8 cellular contexts compared by ENCODE assay signal in the genomic region with DNA sequence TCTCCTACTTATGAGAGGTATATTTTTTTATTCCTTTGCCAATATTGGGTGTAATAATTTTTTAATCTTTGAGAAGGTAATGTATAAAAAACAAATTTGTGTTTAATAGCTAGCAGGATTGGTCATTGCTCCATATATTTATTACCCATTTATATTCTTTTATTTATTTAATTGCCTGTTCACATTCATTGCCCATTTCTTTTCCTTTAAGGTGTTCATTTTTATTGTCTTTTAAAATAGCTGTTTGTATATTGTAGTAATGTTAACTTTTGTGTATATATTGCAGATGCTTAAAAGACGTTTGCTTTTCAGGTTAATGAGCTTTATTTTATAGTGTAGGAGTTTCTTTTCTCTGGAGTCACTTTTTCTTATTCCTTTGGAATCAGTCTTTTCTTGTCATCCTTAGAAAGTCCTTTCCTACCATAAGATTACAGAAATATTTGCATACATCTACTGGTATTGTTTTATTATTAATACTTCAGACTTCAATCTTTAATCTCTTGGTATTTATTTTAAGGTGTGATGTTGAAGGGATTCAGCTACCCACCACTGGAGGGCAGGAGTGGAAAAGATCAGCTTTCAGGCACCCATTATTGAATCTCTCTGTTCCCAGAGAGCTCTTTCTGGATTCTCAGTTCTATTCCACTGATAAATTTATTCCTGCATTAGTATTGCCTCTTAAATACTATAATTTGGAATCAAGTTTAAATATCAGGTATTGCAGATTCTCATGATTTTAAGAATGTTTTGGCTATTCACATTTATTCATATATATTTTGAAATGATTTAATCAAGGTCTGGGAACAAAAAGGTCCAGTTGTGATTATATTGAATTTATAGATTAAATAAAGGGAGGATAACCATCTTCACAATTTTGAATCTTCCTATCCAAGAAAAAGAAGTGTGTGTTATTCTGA. TPM values are rescaled to one million over a fixed set of nuclear protein-coding genes. Genes with fewer than 3 reads are reported as not detected.
A peak's percentile ranks its signal among the peaks of the same experiment; 100 is the strongest.
DNase-seq lines count a peak whose midpoint lies in the region; ATAC-seq and TF ChIP-seq lines count a peak whose summit lies in the region.

No MANE protein-coding gene starts in this region.

- TF ChIP-seq CTCF in endodermal cell (conservative IDR thresholded peaks at IDR 0.05) (peak; percentile 84), spleen (IDR thresholded peaks at IDR 0.05 in 8 of 11, conservative IDR thresholded peaks at IDR 0.05 in 3 of 11) (peak in 8 of 11 experiments; percentile 8 to 55 (median 44))

- no peak overlapping the region for H3K4me3 Mint-ChIP-seq in activated CD4-positive, alpha-beta memory T cell treated with anti-CD3 and anti-CD28 coated beads for 36 hours
- H3K4me3 Mint-ChIP-seq in activated CD4-positive, alpha-beta memory T cell treated with anti-CD3 and anti-CD28 coated beads, Interleukin-2, amount 10 ng/mL, durations not matched to agents 7 days and 5 days: no peak overlapping the region
- H3K4me3 Mint-ChIP-seq in endodermal cell: no peak overlapping the region
- H3K4me3 Mint-ChIP-seq in stimulated activated naive CD8-positive, alpha-beta T cell treated with anti-CD3 and anti-CD28 coated beads, Interleukin-15, amount 100 ng/mL, for 72 hours: no peak overlapping the region

- ATAC-seq in stimulated activated naive CD8-positive, alpha-beta T cell treated with anti-CD3 and anti-CD28 coated beads, Interleukin-15, amount 100 ng/mL, for 72 hours: no peak

- 70% methylated on average over 1 of the region's 1 CpG; no CpG with 5 or more reads in 1 of the 2 experiments for WGBS in endodermal cell (ENCODE audit: insufficient coverage in 1 of 2, insufficient read length in 1 of 2), 2 experiments
- WGBS in spleen, 5 donors: 83 to 97% (median 93%) methylated on average over 1 of the region's 1 CpG

- peaks cover 10% of the 10 kb centered on the region for H3K9me3 Mint-ChIP-seq in activated CD4-positive, alpha-beta memory T cell treated with anti-CD3 and anti-CD28 coated beads for 36 hours
- no peaks in the 10 kb centered on the region for H3K9me3 Mint-ChIP-seq in activated CD4-positive, alpha-beta memory T cell treated with anti-CD3 and anti-CD28 coated beads, Interleukin-2, amount 10 ng/mL, durations not matched to agents 7 days and 5 days
- H3K9me3 Mint-ChIP-seq in endodermal cell: peaks cover 7% of the 10 kb centered on the region
- H3K9me3 Mint-ChIP-seq in stimulated activated naive CD8-positive, alpha-beta T cell treated with anti-CD3 and anti-CD28 coated beads, Interleukin-15, amount 100 ng/mL, for 72 hours: peaks cover 0 to 10% of the 10 kb centered on the region in 2 donors

- intact Hi-C loops in activated CD4-positive, alpha-beta memory T cell treated with anti-CD3 and anti-CD28 coated beads for 36 hours (cut with micrococcal nuclease): loop anchor here (2.0 to 5.0 kb wide), 2 partner anchors 13 to 296 kb away; no protein-coding TSS in a partner anchor
- intact Hi-C loops in spleen (cut with DNase I; ENCODE audit: low total_unique reads): no loop called here

- no peaks in the 10 kb centered on the region for H3K36me3 ChIP-seq in endodermal cell (ENCODE audit: control insufficient read depth, insufficient read depth, low read length)
- peaks cover 0 to 5% (median 0%) of the 10 kb centered on the region in 6 donors for H3K36me3 ChIP-seq in spleen

- H3K27ac ChIP-seq in endodermal cell (ENCODE audit: low read depth, low read length) (no peak overlapping the region), spleen (no peak overlapping the region)

- H3K36me3 Mint-ChIP-seq in activated CD4-positive, alpha-beta memory T cell treated with anti-CD3 and anti-CD28 coated beads for 36 hours: peaks cover 16% of the 10 kb centered on the region
- H3K36me3 Mint-ChIP-seq in activated CD4-positive, alpha-beta memory T cell treated with anti-CD3 and anti-CD28 coated beads, Interleukin-2, amount 10 ng/mL, durations not matched to agents 7 days and 5 days (ENCODE audit: low read depth): peaks cover 9% of the 10 kb centered on the region
- H3K36me3 Mint-ChIP-seq in endodermal cell (ENCODE audit: low read depth): peaks cover 4% of the 10 kb centered on the region

- CTCF ChIA-PET in activated CD4-positive, alpha-beta memory T cell treated with anti-CD3 and anti-CD28 coated beads for 36 hours (lab: Charles Lee): interaction anchor here (0.6 to 2.2 kb wide), 15 partner anchors 8 to 772 kb away, joined by 3 to 15 read pairs (median 4); no protein-coding TSS in a partner anchor
- CTCF ChIA-PET in activated CD4-positive, alpha-beta memory T cell treated with anti-CD3 and anti-CD28 coated beads, Interleukin-2, amount 10 ng/mL, durations not matched to agents 7 days and 5 days (lab: Charles Lee): interaction anchor here (0.8 to 1.9 kb wide), 7 partner anchors 10 to 84 kb away, joined by 3 to 13 read pairs (median 4); partner anchors contain the start of gene PPM1A

- no peaks in the 10 kb centered on the region for H3K27me3 ChIP-seq in endodermal cell (ENCODE audit: control insufficient read depth, insufficient read depth, low read length, poor library complexity, severe bottlenecking)
- H3K27me3 ChIP-seq in spleen (replicated peaks in 1 of 7): no peaks in the 10 kb centered on the region

- no peaks in the 10 kb centered on the region for H3K27me3 Mint-ChIP-seq in activated CD4-positive, alpha-beta memory T cell treated with anti-CD3 and anti-CD28 coated beads for 36 hours
- no peaks in the 10 kb centered on the region for H3K27me3 Mint-ChIP-seq in activated CD4-positive, alpha-beta memory T cell treated with anti-CD3 and anti-CD28 coated beads, Interleukin-2, amount 10 ng/mL, durations not matched to agents 7 days and 5 days
- no peaks in the 10 kb centered on the region for H3K27me3 Mint-ChIP-seq in endodermal cell (ENCODE audit: insufficient read depth)
- H3K27me3 Mint-ChIP-seq in stimulated activated naive CD8-positive, alpha-beta T cell treated with anti-CD3 and anti-CD28 coated beads, Interleukin-15, amount 100 ng/mL, for 72 hours: no peaks in the 10 kb centered on the region

- no peak overlapping the region for H3K27ac Mint-ChIP-seq in activated CD4-positive, alpha-beta memory T cell treated with anti-CD3 and anti-CD28 coated beads for 36 hours
- no peak overlapping the region for H3K27ac Mint-ChIP-seq in activated CD4-positive, alpha-beta memory T cell treated with anti-CD3 and anti-CD28 coated beads, Interleukin-2, amount 10 ng/mL, durations not matched to agents 7 days and 5 days
- no peak overlapping the region for H3K27ac Mint-ChIP-seq in endodermal cell
- no peak overlapping the region for H3K27ac Mint-ChIP-seq in stimulated activated naive CD8-positive, alpha-beta T cell treated with anti-CD3 and anti-CD28 coated beads, Interleukin-15, amount 100 ng/mL, for 72 hours

- POLR2A ChIA-PET in activated CD4-positive, alpha-beta memory T cell treated with anti-CD3 and anti-CD28 coated beads for 36 hours (lab: Charles Lee): interaction anchor here (0.9 kb wide), 1 partner anchor 18 kb away, joined by 3 read pairs; no protein-coding TSS in a partner anchor
- POLR2A ChIA-PET in activated CD4-positive, alpha-beta memory T cell treated with anti-CD3 and anti-CD28 coated beads, Interleukin-2, amount 10 ng/mL, durations not matched to agents 7 days and 5 days (lab: Charles Lee): interaction anchor here (1.0 to 1.8 kb wide), 4 partner anchors 13 to 65 kb away, joined by 3 to 7 read pairs (median 3); partner anchors contain the start of gene PPM1A

- H3K4me1 ChIP-seq in endodermal cell (ENCODE audit: control insufficient read depth, insufficient read depth, low read length) (peaks cover 4% of the 10 kb centered on the region), spleen (peaks cover 0 to 24% (median 3%) of the 10 kb centered on the region in 6 donors)

- peaks cover 29% of the 10 kb centered on the region for H3K9me3 ChIP-seq in endodermal cell (ENCODE audit: control insufficient read depth, low read length)
- peaks cover 0 to 40% (median 29%) of the 10 kb centered on the region in 8 donors for H3K9me3 ChIP-seq in spleen

- no peak for TF ChIP-seq POLR2A in spleen (IDR thresholded peaks at IDR 0.05)

- peak; percentile 19 for DNase-seq in activated CD4-positive, alpha-beta memory T cell treated with anti-CD3 and anti-CD28 coated beads for 36 hours
- DNase-seq in activated CD4-positive, alpha-beta memory T cell treated with anti-CD3 and anti-CD28 coated beads, Interleukin-2, amount 10 ng/mL, durations not matched to agents 7 days and 5 days: no peak
- peak; percentile 56 for DNase-seq in NCI-H748 (lab: John Stamatoyannopoulos, UW; ENCODE audit: unreplicated experiment)
- no peak for DNase-seq in endodermal cell
- DNase-seq in spleen: no peak
- no peak for DNase-seq in stimulated activated naive CD8-positive, alpha-beta T cell treated with anti-CD3 and anti-CD28 coated beads, Interleukin-15, amount 100 ng/mL, for 72 hours
- DNase-seq in ureter (ENCODE audit: low spot score): no peak
- no peak for DNase-seq in GM19238 (ENCODE audit: insufficient read length, low spot score)

- no peak overlapping the region for H3K4me3 ChIP-seq in endodermal cell (ENCODE audit: low read length)
- no peak overlapping the region for H3K4me3 ChIP-seq in spleen

- H3K4me1 Mint-ChIP-seq in activated CD4-positive, alpha-beta memory T cell treated with anti-CD3 and anti-CD28 coated beads for 36 hours (ENCODE audit: low read depth): peaks cover 18% of the 10 kb centered on the region
- H3K4me1 Mint-ChIP-seq in activated CD4-positive, alpha-beta memory T cell treated with anti-CD3 and anti-CD28 coated beads, Interleukin-2, amount 10 ng/mL, durations not matched to agents 7 days and 5 days: peaks cover 2% of the 10 kb centered on the region
- H3K4me1 Mint-ChIP-seq in endodermal cell: peaks cover 9% of the 10 kb centered on the region
- H3K4me1 Mint-ChIP-seq in stimulated activated naive CD8-positive, alpha-beta T cell treated with anti-CD3 and anti-CD28 coated beads, Interleukin-15, amount 100 ng/mL, for 72 hours: peaks cover 21% of the 10 kb centered on the region

- no peak overlapping the region for H3K9ac ChIP-seq in endodermal cell (ENCODE audit: extremely low read depth, low read length, poor library complexity, severe bottlenecking)

RNA-seq across cellular contexts. Expression of gene PPM1A, which starts 17.3 kb away (rescaled TPM):
- total RNA-seq in activated CD4-positive, alpha-beta memory T cell treated with anti-CD3 and anti-CD28 coated beads for 36 hours: 10 to 100 TPM; 44.0 to 47.3 TPM
- 10 to 100 TPM; 54.5 to 55.2 TPM for total RNA-seq in activated CD4-positive, alpha-beta memory T cell treated with anti-CD3 and anti-CD28 coated beads, Interleukin-2, amount 10 ng/mL, durations not matched to agents 7 days and 5 days
- total RNA-seq in endodermal cell (10 to 100 TPM; 38.9 to 42.9 TPM), spleen (10 to 100 TPM; 34.7 to 63.0 (median 53.0) TPM), ureter (41.2 TPM)
- 27.4 TPM for polyA plus RNA-seq in endodermal cell (2013, experiment 1 of 2)
- polyA plus RNA-seq in endodermal cell (2013, experiment 2 of 2): 26.6 TPM
- polyA plus RNA-seq in spleen: 10 to 100 TPM; 15.5 to 21.4 (median 18.6) TPM

Comparison
In these comparisons a context has a peak if more than half of its experiments do, and no peak if none do; other contexts are left out.
1. DNase-seq: peak in activated CD4-positive, alpha-beta memory T cell treated with anti-CD3 and anti-CD28 coated beads for 36 hours (single experiment) and NCI-H748 (single experiment); none in activated CD4-positive, alpha-beta memory T cell treated with anti-CD3 and anti-CD28 coated beads, Interleukin-2, amount 10 ng/mL, durations not matched to agents 7 days and 5 days (single experiment), endodermal cell (single experiment), spleen (single experiment), stimulated activated naive CD8-positive, alpha-beta T cell treated with anti-CD3 and anti-CD28 coated beads, Interleukin-15, amount 100 ng/mL, for 72 hours (0 of 2), ureter (single experiment) and GM19238 (single experiment).